Comparison of ENCODE assay signal across 1 cellular context in the genomic region with DNA sequence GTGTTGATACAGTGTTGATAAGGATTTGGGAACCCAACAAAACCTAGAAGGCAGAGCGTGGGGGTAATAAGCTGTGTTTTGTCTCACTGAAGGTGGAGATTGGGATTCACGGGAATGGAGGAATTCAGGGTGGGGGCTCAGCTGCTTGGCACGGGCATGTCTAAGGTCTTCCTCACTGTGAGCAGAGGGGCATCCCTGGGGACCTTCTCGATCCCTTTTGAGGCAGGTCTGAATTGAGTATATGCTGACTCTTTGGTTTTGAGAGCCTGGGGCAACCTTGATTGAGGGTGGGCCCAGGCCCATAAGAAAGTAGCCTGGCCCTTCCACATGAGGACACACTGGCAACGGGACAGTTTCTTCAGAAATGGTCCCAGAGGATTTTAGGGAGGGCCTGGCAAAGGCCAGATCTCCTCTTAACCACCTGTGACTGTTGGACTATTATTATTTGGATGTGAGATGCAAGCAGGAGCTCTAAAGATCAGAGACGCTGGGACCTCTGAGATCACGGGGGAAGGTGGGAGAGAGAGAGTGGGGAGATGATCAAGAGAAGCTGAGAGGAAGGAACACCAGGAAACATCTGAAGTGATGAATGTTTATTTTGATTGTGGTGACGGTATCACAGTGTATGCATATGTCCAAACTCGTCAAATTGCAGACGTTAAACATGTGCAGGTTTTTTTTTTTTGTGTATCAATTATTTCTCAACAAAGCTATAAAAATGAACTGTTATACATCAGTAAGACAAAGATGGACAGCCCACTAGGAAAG.
TF ChIP-seq lines count a peak whose summit lies in the region.

No MANE protein-coding gene starts in this region.

TF ChIP-seq in GM23338, 12 proteins besides CTCF, POLR2A, EP300 and RAD21 (continued from another document):
- TF ChIP-seq ZNF462 (CRISPR knock-in tag; IDR thresholded peaks at IDR 0.05) (no peak), POLR2AphosphoS5 (IDR thresholded peaks at IDR 0.05; ENCODE audit: low read depth) (no peak), JUNB (IDR thresholded peaks at IDR 0.05; ENCODE audit: unreplicated experiment) (no peak)
